In genomic region chr2:167986223-167986622, GRCh38 we compare ENCODE assay signal across 18 cellular contexts.
DNase-seq lines count a peak whose midpoint lies in the region; ATAC-seq and TF ChIP-seq lines count a peak whose summit lies in the region.
"Had no signal": no experiment of that assay in that cellular context is flagged by ENCODE, and none has a peak within 500 bp of the region (broad histone marks: within the 10 kb centered on the region; RNA-seq: fewer than 3 reads in every experiment).

No MANE protein-coding gene starts in this region.

- ATAC-seq in WTC11, result no peak
- ATAC-seq: K562 had no signal

- H3K36me3 Mint-ChIP-seq in WTC11, result no peaks in the 10 kb centered on the region
- peaks cover 7% of the 10 kb centered on the region for H3K36me3 Mint-ChIP-seq in endothelial cell (ENCODE audit: low read depth, unreplicated experiment)
- H3K36me3 Mint-ChIP-seq in progenitor cell of endocrine pancreas (ENCODE audit: insufficient read depth), result peaks cover 8% of the 10 kb centered on the region

- CTCF ChIA-PET in WTC11 (lab: Charles Lee), result interaction anchor here (1.1 kb wide), 1 partner anchor 133 kb away, joined by 3 read pairs; no protein-coding TSS in a partner anchor

- H3K36me3 ChIP-seq in ovary, result no peaks in the 10 kb centered on the region

- intact Hi-C loops in ovary (cut with DNase I), result no loop called here

- H3K27ac Mint-ChIP-seq in WTC11, result peak overlapping the region; percentile 17; the same call in 1 of the 2 replicates
- no peak overlapping the region for H3K27ac Mint-ChIP-seq in endothelial cell (ENCODE audit: unreplicated experiment)
- no peak overlapping the region for H3K27ac Mint-ChIP-seq in progenitor cell of endocrine pancreas
- H3K27ac Mint-ChIP-seq: CD4-positive, alpha-beta T cell had no signal

- 21 to 44% (median 31%) methylated on average over 2 of the region's 2 CpGs for WGBS in ovary, 3 donors

- POLR2A ChIA-PET in WTC11 (lab: Charles Lee), result no interaction called here

- TF ChIP-seq CTCF in WTC11 (IDR thresholded peaks at IDR 0.05), result no peak
- TF ChIP-seq CTCF in endothelial cell (IDR thresholded peaks at IDR 0.05; ENCODE audit: unreplicated experiment), result no peak
- no peak for TF ChIP-seq CTCF in ovary (IDR thresholded peaks at IDR 0.05)
- no peak for TF ChIP-seq CTCF in progenitor cell of endocrine pancreas (IDR thresholded peaks at IDR 0.05; ENCODE audit: unreplicated experiment)

- no peaks in the 10 kb centered on the region for H3K9me3 ChIP-seq in ovary

- H3K27ac ChIP-seq in ovary, result no peak overlapping the region
- H3K27ac ChIP-seq: C4-2B, HL-60 had no signal

- no peak for TF ChIP-seq POLR2A in ovary (IDR thresholded peaks at IDR 0.05)

- no peak overlapping the region for H3K4me3 Mint-ChIP-seq in WTC11
- no peak overlapping the region for H3K4me3 Mint-ChIP-seq in endothelial cell (ENCODE audit: unreplicated experiment)
- H3K4me3 Mint-ChIP-seq in progenitor cell of endocrine pancreas (ENCODE audit: low read depth), result no peak overlapping the region
- H3K4me3 Mint-ChIP-seq: CD4-positive, alpha-beta T cell had no signal

- no peaks in the 10 kb centered on the region for H3K4me1 ChIP-seq in ovary (ENCODE audit: insufficient read depth)

- no peaks in the 10 kb centered on the region for H3K9me3 Mint-ChIP-seq in WTC11
- H3K9me3 Mint-ChIP-seq in endothelial cell (ENCODE audit: unreplicated experiment), result no peaks in the 10 kb centered on the region
- no peaks in the 10 kb centered on the region for H3K9me3 Mint-ChIP-seq in progenitor cell of endocrine pancreas (ENCODE audit: low read depth)
- H3K9me3 Mint-ChIP-seq: CD4-positive, alpha-beta T cell had no signal

- H3K27me3 Mint-ChIP-seq in WTC11 (ENCODE audit: low read depth), result no peaks in the 10 kb centered on the region
- no peaks in the 10 kb centered on the region for H3K27me3 Mint-ChIP-seq in endothelial cell (ENCODE audit: unreplicated experiment)
- H3K27me3 Mint-ChIP-seq in progenitor cell of endocrine pancreas, result no peaks in the 10 kb centered on the region
- H3K27me3 Mint-ChIP-seq: CD4-positive, alpha-beta T cell had no signal

- H3K27me3 ChIP-seq in ovary, result no peaks in the 10 kb centered on the region

- no peak for TF ChIP-seq EP300 in ovary (IDR thresholded peaks at IDR 0.05)

- DNase-seq in AG08396 (ENCODE audit: low spot score) (peak; percentile 29), WTC11 (ENCODE audit: low spot score) (no peak), fibroblast of peridontal ligament (ENCODE audit: extremely low read depth) (peak; percentile 42), endothelial cell (ENCODE audit: low spot score) (no peak), ovary (no peak), ureter (ENCODE audit: low spot score) (no peak), progenitor cell of endocrine pancreas (ENCODE audit: low spot score, unreplicated experiment) (no peak)
- DNase-seq: 8988T; AML-193; CD4-positive, alpha-beta T cell; DMS153; DMS79; GF-D8; GOT3; H7 had no signal

- peaks cover 17% of the 10 kb centered on the region for H3K4me1 Mint-ChIP-seq in WTC11
- no peaks in the 10 kb centered on the region for H3K4me1 Mint-ChIP-seq in endothelial cell (ENCODE audit: unreplicated experiment)
- no peaks in the 10 kb centered on the region for H3K4me1 Mint-ChIP-seq in progenitor cell of endocrine pancreas (ENCODE audit: low read depth)

- no peak overlapping the region for H3K4me3 ChIP-seq in ovary
- H3K4me3 ChIP-seq: K562 had no signal

TF ChIP-seq in WTC11, 78 proteins besides CTCF, POLR2A, EP300 and RAD21:
- TF ChIP-seq HMGXB4 (CRISPR knock-in tag; IDR thresholded peaks at IDR 0.05) (no peak), GABPB1 (CRISPR knock-in tag; IDR thresholded peaks at IDR 0.05) (no peak), TEAD4 (CRISPR knock-in tag; IDR thresholded peaks at IDR 0.05) (no peak), CBFB (CRISPR knock-in tag; IDR thresholded peaks at IDR 0.05; ENCODE audit: low read depth) (no peak)

Comparison
In these comparisons a context has a peak if more than half of its experiments do, and no peak if none do; other contexts are left out.
1. DNase-seq: peak in AG08396 (single experiment) and fibroblast of peridontal ligament (single experiment); none in WTC11 (single experiment), endothelial cell (single experiment), ovary (0 of 5), ureter (single experiment) and progenitor cell of endocrine pancreas (single experiment).